Comparison of ENCODE assay signal across 28 cellular contexts in genomic region chr2:13137679-13138078, GRCh38.
"Had no signal": no experiment of that assay in that cellular context is flagged by ENCODE, and none has a peak within 500 bp of the region (broad histone marks: within the 10 kb centered on the region; RNA-seq: fewer than 3 reads in every experiment).

No MANE protein-coding gene starts in this region.

- H3K4me3 ChIP-seq: colonic mucosa, coronary artery, dorsolateral prefrontal cortex, esophagus muscularis mucosa, esophagus squamous epithelium, gastrocnemius medialis, gastroesophageal sphincter, heart left ventricle, heart right ventricle had no signal

- H3K27ac Mint-ChIP-seq: dendritic cell treated with granulocyte-macrophage colony-stimulating factor and Interleukin-4, amounts not matched to agents 40 ng/mL and 50 ng/mL, for 4 days; effector memory CD8-positive, alpha-beta T cell; endodermal cell had no signal

- H3K27me3 Mint-ChIP-seq: dendritic cell treated with granulocyte-macrophage colony-stimulating factor and Interleukin-4, amounts not matched to agents 40 ng/mL and 50 ng/mL, for 4 days had no signal

- H3K27ac ChIP-seq: colonic mucosa, coronary artery, dorsolateral prefrontal cortex, epithelial cell of prostate, esophagus muscularis mucosa, esophagus squamous epithelium, foreskin keratinocyte, gastrocnemius medialis, gastroesophageal sphincter, heart left ventricle, heart right ventricle had no signal

- H3K9me3 Mint-ChIP-seq: dendritic cell treated with granulocyte-macrophage colony-stimulating factor and Interleukin-4, amounts not matched to agents 40 ng/mL and 50 ng/mL, for 4 days had no signal

- DNase-seq: colonic mucosa; cortex of kidney; dermis blood vessel endothelial cell; dorsolateral prefrontal cortex; effector CD4-positive, alpha-beta T cell; effector CD8-positive, alpha-beta T cell; effector memory CD4-positive, alpha-beta T cell; effector memory CD8-positive, alpha-beta T cell; endodermal cell; erythroblast; esophagus squamous epithelium; foreskin fibroblast; foreskin keratinocyte; foreskin melanocyte; gastrocnemius medialis; glutamatergic neuron; head of caudate nucleus; heart left ventricle; heart right ventricle had no signal

- ATAC-seq: effector memory CD8-positive, alpha-beta T cell; esophagus mucosa; foreskin keratinocyte; gastrocnemius medialis; gastroesophageal sphincter; heart left ventricle; heart right ventricle had no signal

- H3K9me3 ChIP-seq: colonic mucosa, esophagus muscularis mucosa, esophagus squamous epithelium, gastrocnemius medialis, gastroesophageal sphincter, heart left ventricle, heart right ventricle had no signal

- FAIRE-seq: endometrium, endothelial cell of umbilical vein, frontal cortex had no signal

- H3K4me3 Mint-ChIP-seq: dendritic cell treated with granulocyte-macrophage colony-stimulating factor and Interleukin-4, amounts not matched to agents 40 ng/mL and 50 ng/mL, for 4 days; effector memory CD8-positive, alpha-beta T cell; endodermal cell had no signal

- H3K4me1 ChIP-seq: colonic mucosa, esophagus muscularis mucosa, esophagus squamous epithelium, foreskin keratinocyte, gastrocnemius medialis, gastroesophageal sphincter, heart left ventricle had no signal

- H3K36me3 ChIP-seq: colonic mucosa, esophagus muscularis mucosa, esophagus squamous epithelium, gastrocnemius medialis, gastroesophageal sphincter, heart left ventricle, heart right ventricle had no signal

- H3K27me3 ChIP-seq: colonic mucosa, dorsolateral prefrontal cortex, esophagus muscularis mucosa, esophagus squamous epithelium, foreskin keratinocyte, gastrocnemius medialis, gastroesophageal sphincter, heart left ventricle had no signal

- H3K4me1 Mint-ChIP-seq: endodermal cell had no signal
